17 cellular contexts compared by ENCODE assay signal in the genomic region with DNA sequence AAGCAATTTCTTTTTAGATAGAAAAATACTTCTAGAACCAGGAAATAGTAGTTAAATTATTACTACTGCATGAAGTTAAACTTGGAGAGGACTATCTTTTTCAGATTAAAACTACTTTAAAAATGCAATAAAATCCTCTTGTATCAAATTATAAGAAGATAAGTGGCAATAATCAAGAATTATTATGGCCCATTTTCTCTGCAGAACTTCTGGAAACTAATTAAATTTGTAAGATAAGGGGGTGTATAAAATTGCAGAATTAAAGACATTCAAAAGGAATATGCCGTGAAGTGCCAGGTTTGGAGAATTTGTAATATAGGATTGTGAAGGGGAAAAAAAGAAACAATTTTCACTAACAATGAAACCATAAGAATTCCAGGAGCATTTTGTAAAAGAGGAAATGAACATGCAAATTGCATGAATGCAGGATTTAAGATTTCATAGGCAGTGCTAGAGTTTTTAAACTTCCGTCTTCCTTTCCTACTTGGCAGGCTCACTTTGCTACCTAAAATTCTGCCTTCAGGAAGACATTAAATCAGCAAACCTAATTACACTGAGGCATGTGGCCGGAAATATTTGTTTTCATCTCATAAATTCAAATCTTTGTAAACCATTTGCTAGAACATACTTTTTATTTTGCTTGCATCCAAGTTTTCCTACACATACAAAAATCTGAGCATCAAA.
A peak's percentile ranks its signal among the peaks of the same experiment; 100 is the strongest.
DNase-seq lines count a peak whose midpoint lies in the region; ATAC-seq and TF ChIP-seq lines count a peak whose summit lies in the region.
"Had no signal": no experiment of that assay in that cellular context is flagged by ENCODE, and none has a peak within 500 bp of the region (broad histone marks: within the 10 kb centered on the region; RNA-seq: fewer than 3 reads in every experiment).

No MANE protein-coding gene starts in this region.

- peaks cover 61% of the 10 kb centered on the region for H3K36me3 Mint-ChIP-seq in brain

- H3K4me3 Mint-ChIP-seq in brain = peak overlapping the region in 1 of 5 experiments; percentile 18
- H3K4me3 Mint-ChIP-seq: CD4-positive, alpha-beta T cell had no signal

- H3K79me2 ChIP-seq in SK-N-SH (ENCODE audit: insufficient read depth) = no peaks in the 10 kb centered on the region
- H3K79me2 ChIP-seq in hepatocyte = no peaks in the 10 kb centered on the region

- TF ChIP-seq CTCF in SK-N-SH (IDR thresholded peaks at IDR 0.05) = no peak
- no peak for TF ChIP-seq CTCF in brain (conservative IDR thresholded peaks at IDR 0.05)
- no peak for TF ChIP-seq CTCF in hepatocyte (IDR thresholded peaks at IDR 0.05; ENCODE audit: poor library complexity)
- no peak for TF ChIP-seq CTCF in mucosa of descending colon (IDR thresholded peaks at IDR 0.05)
- TF ChIP-seq CTCF in lower lobe of right lung (IDR thresholded peaks at IDR 0.05) = no peak

- peaks cover 18 to 37% (median 28%) of the 10 kb centered on the region in 5 experiments for H3K9me3 Mint-ChIP-seq in brain

- ATAC-seq in SK-N-SH treated with all-trans-retinoic acid at 6 μM for 48 hours (no peak), GM18873 (IDR thresholded peaks at IDR 0.05; ENCODE audit: low FRiP score, unreplicated experiment) (no peak), mucosa of descending colon (no peak), lower lobe of right lung (no peak)

- H3K9me2 ChIP-seq in SK-N-SH = no peaks in the 10 kb centered on the region
- H3K9me2 ChIP-seq in hepatocyte (replicated peaks; ENCODE audit: insufficient read depth) = no peaks in the 10 kb centered on the region

- peak in 1 of 2 experiments; percentile 47; a peak in 1 of 4 replicates for TF ChIP-seq EP300 in SK-N-SH (IDR thresholded peaks at IDR 0.05; ENCODE audit: borderline replicate concordance in 1 of 2, low read depth in 1 of 2, low read length in 1 of 2)

- H3K27me3 Mint-ChIP-seq in brain = no peaks in the 10 kb centered on the region
- H3K27me3 Mint-ChIP-seq: CD4-positive, alpha-beta T cell had no signal

- peak overlapping the region in 3 of 5 experiments; percentile 10 to 77 (median 71) for H3K27ac Mint-ChIP-seq in brain
- H3K27ac Mint-ChIP-seq: CD4-positive, alpha-beta T cell had no signal

- H3K9me3 ChIP-seq in SK-N-SH (no peaks in the 10 kb centered on the region), hepatocyte (ENCODE audit: low read depth) (no peaks in the 10 kb centered on the region), subcutaneous abdominal adipose tissue (ENCODE audit: control insufficient read depth in 5 of 5, low read length in 5 of 5) (no peaks in the 10 kb centered on the region), mucosa of descending colon (no peaks in the 10 kb centered on the region), lower lobe of right lung (no peaks in the 10 kb centered on the region)

- no peaks in the 10 kb centered on the region for H4K20me1 ChIP-seq in SK-N-SH (ENCODE audit: insufficient read depth)
- no peaks in the 10 kb centered on the region for H4K20me1 ChIP-seq in hepatocyte (ENCODE audit: insufficient read depth, poor library complexity, severe bottlenecking)
- H4K20me1 ChIP-seq: BLaER1 treated with 17β-estradiol and CSF1 and Interleukin-3, amounts not matched to agents 10 nM and 100 nM had no signal

- H3K27me3 ChIP-seq in SK-N-SH (ENCODE audit: insufficient read depth) = no peaks in the 10 kb centered on the region
- no peaks in the 10 kb centered on the region for H3K27me3 ChIP-seq in hepatocyte
- no peaks in the 10 kb centered on the region for H3K27me3 ChIP-seq in subcutaneous abdominal adipose tissue (ENCODE audit: control insufficient read depth in 5 of 5, insufficient read depth in 4 of 5, low read length in 5 of 5)
- H3K27me3 ChIP-seq in lower lobe of right lung (ENCODE audit: low read depth) = no peaks in the 10 kb centered on the region
- H3K27me3 ChIP-seq: BLaER1 treated with 17β-estradiol and CSF1 and Interleukin-3, amounts not matched to agents 10 nM and 100 nM had no signal

- H3F3A ChIP-seq in SK-N-SH (replicated peaks; ENCODE audit: insufficient read depth) = peaks cover 13% of the 10 kb centered on the region

- DNase-seq in SK-N-SH = no peak
- no peak for DNase-seq in hepatocyte (ENCODE audit: low spot score)
- no peak for DNase-seq in mucosa of descending colon
- DNase-seq in lower lobe of right lung = no peak
- DNase-seq: AML-193; Calu3; CD4-positive, alpha-beta T cell; DMS 273 treated with DMSO at 0.1 percent for 48 hours; GM23248; H7 had no signal

- WGBS in SK-N-SH (ENCODE audit: low lambda C conversion rate) = 68% methylated on average over 3 of the region's 3 CpGs
- WGBS in hepatocyte (ENCODE audit: low lambda C conversion rate, missing lambda C conversion rate) = 72% methylated on average over 3 of the region's 3 CpGs

- H3K27ac ChIP-seq in SK-N-SH (ENCODE audit: low read depth in 2 of 2, low read length in 1 of 2) = peak overlapping the region in 1 of 2 experiments; percentile 68; a peak in 3 of 4 replicates
- H3K27ac ChIP-seq in hepatocyte = peak overlapping the region; percentile 6
- peak overlapping the region; percentile 85 for H3K27ac ChIP-seq in subcutaneous abdominal adipose tissue (ENCODE audit: low read depth, low read length)
- no peak overlapping the region for H3K27ac ChIP-seq in lower lobe of right lung
- H3K27ac ChIP-seq: 22Rv1; BLaER1 treated with 17β-estradiol and CSF1 and Interleukin-3, amounts not matched to agents 10 nM and 100 nM; GM23248; HL-60 had no signal

- CTCF ChIA-PET in SK-N-SH (lab: Yijun Ruan, JAX) = interaction anchor here (0.8 kb wide), 1 partner anchor 9 kb away, joined by 3 read pairs; no protein-coding TSS in a partner anchor

- no peak overlapping the region for H3K4me3 ChIP-seq in SK-N-SH (ENCODE audit: low read depth in 2 of 2, low read length in 1 of 2)
- no peak overlapping the region for H3K4me3 ChIP-seq in hepatocyte
- peak overlapping the region in 1 of 5 donors; percentile 19 for H3K4me3 ChIP-seq in subcutaneous abdominal adipose tissue (ENCODE audit: low read depth in 1 of 5, low read length in 5 of 5)
- no peak overlapping the region for H3K4me3 ChIP-seq in mucosa of descending colon
- H3K4me3 ChIP-seq in lower lobe of right lung = no peak overlapping the region
- H3K4me3 ChIP-seq: BLaER1 treated with 17β-estradiol and CSF1 and Interleukin-3, amounts not matched to agents 10 nM and 100 nM; GM23248 had no signal

- H3K4me1 ChIP-seq in SK-N-SH (ENCODE audit: control insufficient read depth in 1 of 2, insufficient read depth in 2 of 2, low read depth in 1 of 2, low read length in 1 of 2) (peaks cover 5 to 15% of the 10 kb centered on the region in 2 experiments; a peak in 3 of 4 replicates), hepatocyte (ENCODE audit: insufficient read depth) (no peaks in the 10 kb centered on the region), subcutaneous abdominal adipose tissue (ENCODE audit: control insufficient read depth in 5 of 5, insufficient read depth in 5 of 5, low read length in 5 of 5) (peaks cover 8 to 35% (median 28%) of the 10 kb centered on the region in 5 donors), mucosa of descending colon (ENCODE audit: low read depth) (no peaks in the 10 kb centered on the region), lower lobe of right lung (peaks cover 16% of the 10 kb centered on the region)

- H3K4me2 ChIP-seq in SK-N-SH (no peak overlapping the region), hepatocyte (no peak overlapping the region)

- no peak overlapping the region for H2AFZ ChIP-seq in SK-N-SH (ENCODE audit: low read depth)
- no peak overlapping the region for H2AFZ ChIP-seq in hepatocyte
- H2AFZ ChIP-seq: GM23248 had no signal

- TF ChIP-seq RAD21 in SK-N-SH (IDR thresholded peaks at IDR 0.05; ENCODE audit: low read length) = no peak

- POLR2A ChIA-PET in SK-N-SH (lab: Yijun Ruan, JAX) = no interaction called here

- no peak overlapping the region for H3K9ac ChIP-seq in SK-N-SH
- no peak overlapping the region for H3K9ac ChIP-seq in subcutaneous abdominal adipose tissue (ENCODE audit: low read length in 5 of 5)
- H3K9ac ChIP-seq: BLaER1 treated with 17β-estradiol and CSF1 and Interleukin-3, amounts not matched to agents 10 nM and 100 nM; GM23248 had no signal

- intact Hi-C loops in mucosa of descending colon (cut with DNase I, micrococcal nuclease) (no loop called here), lower lobe of right lung (cut with DNase I) (no loop called here)

- H3K36me3 ChIP-seq in SK-N-SH (replicated peaks in 1 of 2; ENCODE audit: control insufficient read depth in 1 of 2, insufficient read depth in 2 of 2, low read length in 1 of 2) (no peaks in the 10 kb centered on the region), hepatocyte (replicated peaks; ENCODE audit: insufficient read depth, low read depth) (no peaks in the 10 kb centered on the region), subcutaneous abdominal adipose tissue (ENCODE audit: control insufficient read depth in 5 of 5, insufficient read depth in 5 of 5, low read length in 5 of 5) (no peaks in the 10 kb centered on the region), mucosa of descending colon (ENCODE audit: low read depth) (no peaks in the 10 kb centered on the region), lower lobe of right lung (no peaks in the 10 kb centered on the region)
- H3K36me3 ChIP-seq: BLaER1 treated with 17β-estradiol and CSF1 and Interleukin-3, amounts not matched to agents 10 nM and 100 nM had no signal

- peaks cover 35% of the 10 kb centered on the region for H3K4me1 Mint-ChIP-seq in brain

TF ChIP-seq in SK-N-SH treated with all-trans-retinoic acid at 6 μM for 48 hours, 23 proteins besides CTCF, POLR2A, EP300 and RAD21 (continues in another document):
- no peak for TF ChIP-seq ZNF565 (CRISPR knock-in tag; conservative IDR thresholded peaks at IDR 0.05; ENCODE audit: low read depth)
